In the genomic region with DNA sequence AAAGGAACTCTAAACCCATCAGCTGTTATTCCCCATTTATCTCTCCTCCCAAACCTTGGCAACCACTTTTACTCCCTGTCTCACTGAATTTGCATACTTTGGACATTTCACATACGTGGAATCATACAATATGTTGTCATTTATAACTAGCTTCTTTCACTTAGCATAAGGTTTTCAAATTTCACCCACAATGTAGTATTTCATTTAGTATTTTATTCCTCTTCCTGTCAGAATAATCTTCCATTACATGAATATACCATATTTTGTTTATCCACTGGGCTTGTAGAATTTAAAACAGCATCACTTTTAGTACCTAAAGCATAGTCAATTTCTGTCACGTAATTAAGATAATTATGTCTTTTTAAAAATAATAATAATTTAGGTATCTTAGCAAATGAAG, we compare ENCODE assay signal across 21 cellular contexts. TPM values are rescaled to one million over a fixed set of nuclear protein-coding genes. Genes with fewer than 3 reads are reported as not detected.
A peak's percentile ranks its signal among the peaks of the same experiment; 100 is the strongest.
DNase-seq lines count a peak whose midpoint lies in the region; FAIRE-seq and TF ChIP-seq lines count a peak whose summit lies in the region.
"Had no signal": no experiment of that assay in that cellular context is flagged by ENCODE, and none has a peak within 500 bp of the region (broad histone marks: within the 10 kb centered on the region; RNA-seq: fewer than 3 reads in every experiment).

No MANE protein-coding gene starts in this region.

- H3K4me2 ChIP-seq in astrocyte (ENCODE audit: low read length): no peak overlapping the region
- H3K4me2 ChIP-seq: PC-9 had no signal

- H3K9me3 ChIP-seq in HEK293 (ENCODE audit: control insufficient read depth, insufficient read depth, low read depth, low read length) (no peaks in the 10 kb centered on the region), astrocyte (ENCODE audit: insufficient read depth, low read depth, low read length) (no peaks in the 10 kb centered on the region), iPS-20b (ENCODE audit: insufficient read depth, low read depth, low read length) (no peaks in the 10 kb centered on the region)
- H3K9me3 ChIP-seq: HAP-1 had no signal

- H3K4me3 Mint-ChIP-seq in astrocyte (ENCODE audit: unreplicated experiment) (peak overlapping the region; percentile 81), progenitor cell of endocrine pancreas (ENCODE audit: low read depth) (no peak overlapping the region)
- H3K4me3 Mint-ChIP-seq: CD8-positive, alpha-beta memory T cell; IgD-negative memory B cell had no signal

- peak overlapping the region; percentile 27 for H3K27ac Mint-ChIP-seq in astrocyte (ENCODE audit: unreplicated experiment)
- H3K27ac Mint-ChIP-seq in progenitor cell of endocrine pancreas: peak overlapping the region; percentile 42
- H3K27ac Mint-ChIP-seq: CD8-positive, alpha-beta memory T cell; IgD-negative memory B cell had no signal

- POLR2A ChIA-PET in HEK293 (lab: Yijun Ruan, JAX): interaction anchor here (1.7 kb wide), 1 partner anchor 55 kb away, joined by 13 read pairs; a partner anchor contains a TSS

- H3K36me3 ChIP-seq in HEK293 (ENCODE audit: control insufficient read depth in 2 of 2, insufficient read depth in 1 of 2, low read length in 2 of 2) (no peaks in the 10 kb centered on the region), astrocyte (ENCODE audit: insufficient read depth, low read length) (no peaks in the 10 kb centered on the region), iPS-20b (ENCODE audit: insufficient read depth, low read depth, low read length) (no peaks in the 10 kb centered on the region)
- H3K36me3 ChIP-seq: HAP-1 had no signal

- peaks cover 2% of the 10 kb centered on the region for H3K9me3 Mint-ChIP-seq in astrocyte (ENCODE audit: unreplicated experiment)
- H3K9me3 Mint-ChIP-seq in progenitor cell of endocrine pancreas (ENCODE audit: low read depth): no peaks in the 10 kb centered on the region
- H3K9me3 Mint-ChIP-seq: CD8-positive, alpha-beta memory T cell; IgD-negative memory B cell had no signal

- no peak for DNase-seq in astrocyte (ENCODE audit: low read depth)
- DNase-seq in progenitor cell of endocrine pancreas (ENCODE audit: low spot score, unreplicated experiment): no peak
- no peak for DNase-seq in stimulated activated CD4-positive, alpha-beta T cell treated with anti-CD3 and anti-CD28 coated beads, Interleukin-4, amount 100 ng/mL, for 1 hour
- no peak for DNase-seq in GM13977 (ENCODE audit: low spot score)
- no peak for DNase-seq in GF-D8 (lab: John Stamatoyannopoulos, UW)
- no peak for DNase-seq in OCI-M2 (lab: John Stamatoyannopoulos, UW; ENCODE audit: unreplicated experiment)
- DNase-seq: Calu3; CD8-positive, alpha-beta memory T cell; DMS153; MV-4-11; NCI-H2081; NCI-H2171; NCI-H524 treated with DMSO at 0.1 percent for 48 hours; PC-9; RPMI8226; SHP77 had no signal

- H3K4me3 ChIP-seq in HEK293 (ENCODE audit: low read depth, low read length) (no peak overlapping the region), astrocyte (ENCODE audit: insufficient read depth, low read depth, low read length) (no peak overlapping the region), iPS-20b (ENCODE audit: low read length) (peak overlapping the region; percentile 60; the same call in 1 of the 2 replicates)
- H3K4me3 ChIP-seq: HAP-1, PC-9 had no signal

- H4K20me1 ChIP-seq in astrocyte (ENCODE audit: insufficient read depth, low read length): no peaks in the 10 kb centered on the region

- H3K4me1 Mint-ChIP-seq in astrocyte (ENCODE audit: low read depth, unreplicated experiment) (peaks cover 53% of the 10 kb centered on the region), progenitor cell of endocrine pancreas (ENCODE audit: low read depth) (peaks cover 38% of the 10 kb centered on the region)
- H3K4me1 Mint-ChIP-seq: IgD-negative memory B cell had no signal

- no peak overlapping the region for H3K9ac ChIP-seq in astrocyte (ENCODE audit: low read length)
- H3K9ac ChIP-seq in iPS-20b (ENCODE audit: low read depth, low read length): no peak overlapping the region; the same call in 1 of the 2 replicates

- H3K27ac ChIP-seq in HEK293 (ENCODE audit: extremely low read depth, low read depth, low read length) (no peak overlapping the region), astrocyte (ENCODE audit: low read depth, low read length) (no peak overlapping the region), iPS-20b (ENCODE audit: low read length) (peak overlapping the region; percentile 13)
- H3K27ac ChIP-seq: PC-9 had no signal

- H3K36me3 Mint-ChIP-seq in astrocyte (ENCODE audit: low read depth, unreplicated experiment) (peaks cover 9% of the 10 kb centered on the region), progenitor cell of endocrine pancreas (ENCODE audit: insufficient read depth) (no peaks in the 10 kb centered on the region)
- H3K36me3 Mint-ChIP-seq: IgD-negative memory B cell had no signal

- H3K79me2 ChIP-seq in astrocyte (ENCODE audit: insufficient read depth, low read length): no peaks in the 10 kb centered on the region

- in situ Hi-C loops in GM13977 (cut with MboI; ENCODE audit: low pct_unique_long_range_greater_than_20kb, low sequenced_read_pairs, unreplicated experiment): no loop called here

- FAIRE-seq in astrocyte (lab: Jason Lieb, UNC): no peak
- FAIRE-seq: A204.1 had no signal

- H3K27me3 ChIP-seq in astrocyte (ENCODE audit: insufficient read depth, low read length): no peaks in the 10 kb centered on the region
- no peaks in the 10 kb centered on the region for H3K27me3 ChIP-seq in iPS-20b (ENCODE audit: insufficient read depth, low read length)

- H3K27me3 Mint-ChIP-seq in astrocyte (ENCODE audit: low read depth, unreplicated experiment) (no peaks in the 10 kb centered on the region), progenitor cell of endocrine pancreas (peaks cover 8% of the 10 kb centered on the region)

- CTCF ChIA-PET in HEK293 (lab: Yijun Ruan, JAX): interaction anchor here (2.8 kb wide), 1 partner anchor 54 kb away, joined by 14 read pairs; no protein-coding TSS in a partner anchor

- H3K4me1 ChIP-seq in HEK293 (ENCODE audit: control insufficient read depth, insufficient read depth, low read length): peaks cover 15% of the 10 kb centered on the region
- H3K4me1 ChIP-seq in astrocyte (ENCODE audit: insufficient read depth, low read length): peaks cover 11% of the 10 kb centered on the region
- H3K4me1 ChIP-seq in iPS-20b (ENCODE audit: insufficient read depth, low read length): peaks cover 37% of the 10 kb centered on the region

- no peak overlapping the region for H2AFZ ChIP-seq in astrocyte (ENCODE audit: low read depth, low read length)
- H2AFZ ChIP-seq: PC-9 had no signal

- no peak for TF ChIP-seq CTCF in HEK293 (tag by site-specific recombination; IDR thresholded peaks at IDR 0.05)
- TF ChIP-seq CTCF in astrocyte (IDR thresholded peaks at IDR 0.05; ENCODE audit: insufficient read depth, low read depth, low read length): no peak
- no peak for TF ChIP-seq CTCF in progenitor cell of endocrine pancreas (IDR thresholded peaks at IDR 0.05; ENCODE audit: unreplicated experiment)
- no peak for TF ChIP-seq CTCF in GM13977 (IDR thresholded peaks at IDR 0.05; ENCODE audit: extremely low read depth, insufficient read depth, missing control alignments)

TF ChIP-seq in HEK293, 187 proteins besides CTCF, POLR2A, EP300 and RAD21:
- TF ChIP-seq ZNF629 (tag by site-specific recombination; IDR thresholded peaks at IDR 0.05) (no peak), ZNF174 (tag by site-specific recombination; IDR thresholded peaks at IDR 0.05) (no peak), ZFP37 (tag by site-specific recombination; IDR thresholded peaks at IDR 0.05) (no peak), ZNF146 (tag by site-specific recombination; IDR thresholded peaks at IDR 0.05) (peak; percentile 47; the same call in 1 of the 2 replicates), ZNF274 (IDR thresholded peaks at IDR 0.05; ENCODE audit: low read length) (no peak), ZNF274 (tag by site-specific recombination; IDR thresholded peaks at IDR 0.05; ENCODE audit: borderline replicate concordance) (no peak), ZNF664 (tag by site-specific recombination; IDR thresholded peaks at IDR 0.05) (peak; percentile 96)
- TF ChIP-seq, protein P1, sequence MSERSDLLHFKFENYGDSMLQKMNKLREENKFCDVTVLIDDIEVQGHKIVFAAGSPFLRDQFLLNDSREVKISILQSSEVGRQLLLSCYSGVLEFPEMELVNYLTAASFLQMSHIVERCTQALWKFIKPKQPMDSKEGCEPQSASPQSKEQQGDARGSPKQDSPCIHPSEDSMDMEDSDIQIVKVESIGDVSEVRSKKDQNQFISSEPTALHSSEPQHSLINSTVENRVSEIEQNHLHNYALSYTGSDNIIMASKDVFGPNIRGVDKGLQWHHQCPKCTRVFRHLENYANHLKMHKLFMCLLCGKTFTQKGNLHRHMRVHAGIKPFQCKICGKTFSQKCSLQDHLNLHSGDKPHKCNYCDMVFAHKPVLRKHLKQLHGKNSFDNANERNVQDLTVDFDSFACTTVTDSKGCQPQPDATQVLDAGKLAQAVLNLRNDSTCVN (tag by site-specific recombination; optimal IDR thresholded peaks at IDR 0.05): no peak
- TF ChIP-seq, protein P2, sequence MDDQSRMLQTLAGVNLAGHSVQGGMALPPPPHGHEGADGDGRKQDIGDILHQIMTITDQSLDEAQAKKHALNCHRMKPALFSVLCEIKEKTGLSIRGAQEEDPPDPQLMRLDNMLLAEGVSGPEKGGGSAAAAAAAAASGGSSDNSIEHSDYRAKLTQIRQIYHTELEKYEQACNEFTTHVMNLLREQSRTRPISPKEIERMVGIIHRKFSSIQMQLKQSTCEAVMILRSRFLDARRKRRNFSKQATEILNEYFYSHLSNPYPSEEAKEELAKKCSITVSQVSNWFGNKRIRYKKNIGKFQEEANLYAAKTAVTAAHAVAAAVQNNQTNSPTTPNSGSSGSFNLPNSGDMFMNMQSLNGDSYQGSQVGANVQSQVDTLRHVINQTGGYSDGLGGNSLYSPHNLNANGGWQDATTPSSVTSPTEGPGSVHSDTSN (CRISPR knock-in tag; IDR thresholded peaks at IDR 0.05): no peak
- TF ChIP-seq, protein P3, sequence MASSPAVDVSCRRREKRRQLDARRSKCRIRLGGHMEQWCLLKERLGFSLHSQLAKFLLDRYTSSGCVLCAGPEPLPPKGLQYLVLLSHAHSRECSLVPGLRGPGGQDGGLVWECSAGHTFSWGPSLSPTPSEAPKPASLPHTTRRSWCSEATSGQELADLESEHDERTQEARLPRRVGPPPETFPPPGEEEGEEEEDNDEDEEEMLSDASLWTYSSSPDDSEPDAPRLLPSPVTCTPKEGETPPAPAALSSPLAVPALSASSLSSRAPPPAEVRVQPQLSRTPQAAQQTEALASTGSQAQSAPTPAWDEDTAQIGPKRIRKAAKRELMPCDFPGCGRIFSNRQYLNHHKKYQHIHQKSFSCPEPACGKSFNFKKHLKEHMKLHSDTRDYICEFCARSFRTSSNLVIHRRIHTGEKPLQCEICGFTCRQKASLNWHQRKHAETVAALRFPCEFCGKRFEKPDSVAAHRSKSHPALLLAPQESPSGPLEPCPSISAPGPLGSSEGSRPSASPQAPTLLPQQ (tag by site-specific recombination; IDR thresholded peaks at IDR 0.05): no peak

RNA-seq across cellular contexts. Expression of a gene that starts 55.5 kb away (rescaled TPM):
- total RNA-seq in astrocyte (21.5 and 21.7 TPM in 2 replicates), progenitor cell of endocrine pancreas (36.1 and 39.2 TPM in 2 replicates)
